In genomic region chr3:17735362-17735761, GRCh38 we compare ENCODE assay signal across 1 cellular context.
TF ChIP-seq lines count a peak whose summit lies in the region.
"Not testable (repeated sequence)": the region's sequence is repeated elsewhere in the genome, so short reads cannot be mapped to it uniquely, and the experiment has no call there.

No MANE protein-coding gene starts in this region.

TF ChIP-seq in K562, 482 proteins besides CTCF, POLR2A, EP300 and RAD21:
- TF ChIP-seq YY1 (IDR thresholded peaks at IDR 0.05; ENCODE audit: borderline replicate concordance in 1 of 3, control insufficient read depth in 1 of 3, extremely low read depth in 1 of 3, insufficient read depth in 3 of 3, insufficient read length in 1 of 3, insufficient replicate concordance in 2 of 3, low read depth in 1 of 3, low read length in 2 of 3) = peak in 1 of 3 experiments; percentile 56
- TF ChIP-seq, protein P1, sequence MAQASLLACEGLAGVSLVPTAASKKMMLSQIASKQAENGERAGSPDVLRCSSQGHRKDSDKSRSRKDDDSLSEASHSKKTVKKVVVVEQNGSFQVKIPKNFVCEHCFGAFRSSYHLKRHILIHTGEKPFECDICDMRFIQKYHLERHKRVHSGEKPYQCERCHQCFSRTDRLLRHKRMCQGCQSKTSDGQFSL (CRISPR knock-in tag; IDR thresholded peaks at IDR 0.05) = not testable (repeated sequence)
- TF ChIP-seq, protein P1 (tag; IDR thresholded peaks at IDR 0.05) = 0 out of 4 replicates have a peak, but pooled peaks of 1 of the 2 experiments have one; percentile 30
- not testable (repeated sequence) for TF ChIP-seq NR4A1 (CRISPR knock-in tag; IDR thresholded peaks at IDR 0.05)
- 0 out of 2 replicates have a peak, but pooled peaks have one; percentile 68 for TF ChIP-seq NR4A1 (tag; IDR thresholded peaks at IDR 0.05)
- TF ChIP-seq, protein P2, sequence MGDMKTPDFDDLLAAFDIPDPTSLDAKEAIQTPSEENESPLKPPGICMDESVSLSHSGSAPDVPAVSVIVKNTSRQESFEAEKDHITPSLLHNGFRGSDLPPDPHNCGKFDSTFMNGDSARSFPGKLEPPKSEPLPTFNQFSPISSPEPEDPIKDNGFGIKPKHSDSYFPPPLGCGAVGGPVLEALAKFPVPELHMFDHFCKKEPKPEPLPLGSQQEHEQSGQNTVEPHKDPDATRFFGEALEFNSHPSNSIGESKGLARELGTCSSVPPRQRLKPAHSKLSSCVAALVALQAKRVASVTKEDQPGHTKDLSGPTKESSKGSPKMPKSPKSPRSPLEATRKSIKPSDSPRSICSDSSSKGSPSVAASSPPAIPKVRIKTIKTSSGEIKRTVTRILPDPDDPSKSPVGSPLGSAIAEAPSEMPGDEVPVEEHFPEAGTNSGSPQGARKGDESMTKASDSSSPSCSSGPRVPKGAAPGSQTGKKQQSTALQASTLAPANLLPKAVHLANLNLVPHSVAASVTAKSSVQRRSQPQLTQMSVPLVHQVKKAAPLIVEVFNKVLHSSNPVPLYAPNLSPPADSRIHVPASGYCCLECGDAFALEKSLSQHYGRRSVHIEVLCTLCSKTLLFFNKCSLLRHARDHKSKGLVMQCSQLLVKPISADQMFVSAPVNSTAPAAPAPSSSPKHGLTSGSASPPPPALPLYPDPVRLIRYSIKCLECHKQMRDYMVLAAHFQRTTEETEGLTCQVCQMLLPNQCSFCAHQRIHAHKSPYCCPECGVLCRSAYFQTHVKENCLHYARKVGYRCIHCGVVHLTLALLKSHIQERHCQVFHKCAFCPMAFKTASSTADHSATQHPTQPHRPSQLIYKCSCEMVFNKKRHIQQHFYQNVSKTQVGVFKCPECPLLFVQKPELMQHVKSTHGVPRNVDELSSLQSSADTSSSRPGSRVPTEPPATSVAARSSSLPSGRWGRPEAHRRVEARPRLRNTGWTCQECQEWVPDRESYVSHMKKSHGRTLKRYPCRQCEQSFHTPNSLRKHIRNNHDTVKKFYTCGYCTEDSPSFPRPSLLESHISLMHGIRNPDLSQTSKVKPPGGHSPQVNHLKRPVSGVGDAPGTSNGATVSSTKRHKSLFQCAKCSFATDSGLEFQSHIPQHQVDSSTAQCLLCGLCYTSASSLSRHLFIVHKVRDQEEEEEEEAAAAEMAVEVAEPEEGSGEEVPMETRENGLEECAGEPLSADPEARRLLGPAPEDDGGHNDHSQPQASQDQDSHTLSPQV (IDR thresholded peaks at IDR 0.05) = peak; percentile 38; the same call in 1 of the 2 replicates
